Comparison of ENCODE assay signal across 24 cellular contexts in genomic region chr4:126191536-126191935, GRCh38.
DNase-seq lines count a peak whose midpoint lies in the region; ATAC-seq, FAIRE-seq and TF ChIP-seq lines count a peak whose summit lies in the region.
"Had no signal": no experiment of that assay in that cellular context is flagged by ENCODE, and none has a peak within 500 bp of the region (broad histone marks: within the 10 kb centered on the region; RNA-seq: fewer than 3 reads in every experiment).

No MANE protein-coding gene starts in this region.

- H2BK15ac ChIP-seq in H1 (ENCODE audit: low read length) = no peak overlapping the region

- no peak overlapping the region for H4K5ac ChIP-seq in H1 (ENCODE audit: insufficient read length, low read depth, low read length)

- no peaks in the 10 kb centered on the region for H4K20me1 ChIP-seq in H1 (replicated peaks in 1 of 2; ENCODE audit: control insufficient read depth in 1 of 2, insufficient read depth in 2 of 2, low read length in 2 of 2)
- H4K20me1 ChIP-seq: BLaER1 had no signal

- H2BK120ac ChIP-seq in H1 (replicated peaks; ENCODE audit: low read depth, low read length) (no peak overlapping the region), trophoblast cell (ENCODE audit: insufficient read depth, low read length, poor library complexity) (peak overlapping the region; percentile 85)

- H3K4me2 ChIP-seq in H1 (ENCODE audit: insufficient read depth in 1 of 2, low read depth in 2 of 2, low read length in 2 of 2) = no peak overlapping the region
- no peak overlapping the region for H3K4me2 ChIP-seq in trophoblast cell (ENCODE audit: low read length)
- H3K4me2 ChIP-seq: A549, BLaER1 had no signal

- H4K91ac ChIP-seq in H1 (replicated peaks; ENCODE audit: insufficient read length, low read length) (no peak overlapping the region), trophoblast cell (ENCODE audit: low read depth, low read length) (peak overlapping the region; percentile 82)

- H3K36me3 ChIP-seq in H1 (ENCODE audit: control insufficient read depth in 2 of 4, insufficient read depth in 4 of 4, low read length in 3 of 4) (no peaks in the 10 kb centered on the region; a peak in 1 of 8 replicates), trophoblast cell (ENCODE audit: control insufficient read depth in 1 of 2, insufficient read depth in 2 of 2, low read length in 2 of 2) (no peaks in the 10 kb centered on the region)
- H3K36me3 ChIP-seq: BE2C, BLaER1 had no signal

- no peak overlapping the region for H4K12ac ChIP-seq in trophoblast cell (ENCODE audit: low read depth, low read length)

- TF ChIP-seq CTCF in H1 (IDR thresholded peaks at IDR 0.05; ENCODE audit: control extremely low read depth in 1 of 3, insufficient read depth in 1 of 3, low read depth in 1 of 3, low read length in 3 of 3) (no peak), foreskin keratinocyte (conservative IDR thresholded peaks at IDR 0.05) (no peak)

- H3K27me3 ChIP-seq in H1 (replicated peaks in 1 of 4; ENCODE audit: control insufficient read depth in 3 of 4, extremely low read depth in 1 of 4, insufficient read depth in 3 of 4, low read length in 3 of 4) (no peaks in the 10 kb centered on the region), foreskin keratinocyte (no peaks in the 10 kb centered on the region), trophoblast cell (ENCODE audit: insufficient read depth, low read length) (no peaks in the 10 kb centered on the region)
- H3K27me3 ChIP-seq: BE2C, BLaER1 had no signal

- H3K4me3 ChIP-seq in H1 (ENCODE audit: extremely low read depth in 1 of 4, insufficient read depth in 2 of 4, low read depth in 3 of 4, low read length in 4 of 4) = no peak overlapping the region
- H3K4me3 ChIP-seq in trophoblast cell (ENCODE audit: low read depth, low read length) = no peak overlapping the region
- H3K4me3 ChIP-seq: A549, BLaER1, GM12878 had no signal

- in situ Hi-C loops in ACHN (cut with HindIII; ENCODE audit: low pct_ligation_motif_present, low pct_unique_long_range_greater_than_20kb, low sequenced_read_pairs) = no loop called here

- H3K14ac ChIP-seq in H1 (ENCODE audit: insufficient read length) = no peak overlapping the region
- H3K14ac ChIP-seq in trophoblast cell (ENCODE audit: low read length) = peak overlapping the region; percentile 62

- FAIRE-seq in H1 (lab: Jason Lieb, UNC) = no peak
- FAIRE-seq: A549, GM12878, GM12892, GM18507 had no signal

- ATAC-seq in foreskin keratinocyte (no peak), HG03097 (IDR thresholded peaks at IDR 0.05; ENCODE audit: low FRiP score, unreplicated experiment) (no peak), GM21367 (IDR thresholded peaks at IDR 0.05; ENCODE audit: unreplicated experiment) (no peak)
- ATAC-seq: A549, GM12878 had no signal

- H2AFZ ChIP-seq in H1 (ENCODE audit: low read length) (no peak overlapping the region), trophoblast cell (ENCODE audit: insufficient read depth, low read length, poor library complexity) (no peak overlapping the region)

- DNase-seq in ELF-1 (ENCODE audit: low read depth, low spot score) (peak; percentile 13), H1 (ENCODE audit: low read depth in 1 of 2, low spot score in 2 of 2) (no peak), foreskin keratinocyte (peak; percentile 11 to 14), trophoblast cell (no peak), ACHN (no peak)
- DNase-seq: BE2C; C1 segment of cervical spinal cord; CD4-positive, alpha-beta memory T cell; CD4-positive, CD25-positive, alpha-beta regulatory T cell; CD8-positive, alpha-beta memory T cell; COR-L47; DMS 273 treated with DMSO at 0.1 percent for 48 hours; DMS153; DMS53; DMS79; GDM1 had no signal

- H3K23ac ChIP-seq in H1 (ENCODE audit: insufficient read length) (no peak overlapping the region), trophoblast cell (ENCODE audit: low read length) (no peak overlapping the region)

- WGBS in H1 (ENCODE audit: extremely low coverage in 1 of 2, insufficient coverage in 1 of 2, insufficient read length in 1 of 2, insufficient replicate concordance in 2 of 2, low coverage in 1 of 2, low lambda C conversion rate in 2 of 2, missing lambda C conversion rate in 1 of 2), 2 experiments = 97% methylated on average over 2 of the region's 2 CpGs; no CpG with 5 or more reads in 1 of the 2 experiments
- WGBS in trophoblast cell (ENCODE audit: extremely low coverage, insufficient coverage, insufficient read length) = no CpG with 5 or more reads among the region's 2 CpGs

- no peak overlapping the region for H2BK20ac ChIP-seq in H1 (ENCODE audit: low read length)

- H3K79me1 ChIP-seq in H1 (ENCODE audit: low read depth, low read length) (no peaks in the 10 kb centered on the region), trophoblast cell (ENCODE audit: low read length) (peaks cover 9% of the 10 kb centered on the region)

- no peak for TF ChIP-seq POLR2A in H1 (IDR thresholded peaks at IDR 0.05; ENCODE audit: control extremely low read depth in 1 of 2, low read depth in 2 of 2, low read length in 2 of 2)

- no peak overlapping the region for H3K56ac ChIP-seq in H1 (replicated peaks; ENCODE audit: insufficient read length, low read depth, low read length)

- H3K18ac ChIP-seq in H1 (ENCODE audit: extremely low read depth, low read length) (no peak overlapping the region), trophoblast cell (ENCODE audit: low read length) (no peak overlapping the region)

- TF ChIP-seq RAD21 in H1 (IDR thresholded peaks at IDR 0.05 in 1 of 2, conservative IDR thresholded peaks at IDR 0.05 in 1 of 2; ENCODE audit: low read depth in 2 of 2, low read length in 2 of 2) = no peak

- H3K79me2 ChIP-seq in H1 (ENCODE audit: control insufficient read depth in 1 of 2, insufficient read depth in 2 of 2, low read length in 2 of 2) (no peaks in the 10 kb centered on the region), trophoblast cell (ENCODE audit: control insufficient read depth, insufficient read depth, low read length, poor library complexity) (no peaks in the 10 kb centered on the region)

- no peaks in the 10 kb centered on the region for H3K9me3 ChIP-seq in H1 (ENCODE audit: insufficient read depth in 2 of 2, low read depth in 1 of 2, low read length in 1 of 2)
- no peaks in the 10 kb centered on the region for H3K9me3 ChIP-seq in trophoblast cell (ENCODE audit: insufficient read depth, low read depth, low read length)
- H3K9me3 ChIP-seq: A549, BE2C, BLaER1 had no signal

- H2BK5ac ChIP-seq in H1 (ENCODE audit: low read depth, low read length) = no peak overlapping the region
- no peak overlapping the region for H2BK5ac ChIP-seq in trophoblast cell (ENCODE audit: low read depth, low read length, poor library complexity)

- H2BK12ac ChIP-seq in H1 (ENCODE audit: low read depth, low read length) (no peak overlapping the region), trophoblast cell (ENCODE audit: low read length) (peak overlapping the region; percentile 93)

- CTCF ChIA-PET in H1 (lab: Charles Lee; ENCODE audit: partially characterized antibody) = interaction anchor here (0.6 to 1.7 kb wide), 3 partner anchors 10 to 482 kb away, joined by 3 to 4 read pairs (median 4); no protein-coding TSS in a partner anchor

- H3K4ac ChIP-seq in H1 (replicated peaks; ENCODE audit: insufficient read length, low read depth, low read length) (no peak overlapping the region), trophoblast cell (ENCODE audit: low read depth, low read length) (peak overlapping the region; percentile 50)

- H2AK5ac ChIP-seq in H1 (ENCODE audit: low read depth, low read length) (no peak overlapping the region), trophoblast cell (ENCODE audit: low read length) (no peak overlapping the region)

- H3K4me1 ChIP-seq in H1 (replicated peaks in 1 of 4; ENCODE audit: control insufficient read depth in 3 of 4, insufficient read depth in 4 of 4, low read length in 3 of 4) (no peaks in the 10 kb centered on the region), foreskin keratinocyte (no peaks in the 10 kb centered on the region), trophoblast cell (ENCODE audit: control insufficient read depth in 1 of 2, insufficient read depth in 2 of 2, low read length in 2 of 2) (peaks cover 0 to 3% of the 10 kb centered on the region in 2 experiments)
- H3K4me1 ChIP-seq: A549, BE2C, BLaER1 had no signal

- no peak for TF ChIP-seq EP300 in H1 (IDR thresholded peaks at IDR 0.05; ENCODE audit: borderline replicate concordance in 1 of 2, low read depth in 2 of 2, low read length in 2 of 2)

- H4K8ac ChIP-seq in H1 (ENCODE audit: extremely low read depth, insufficient read depth, low read length) = 0 out of 2 replicates have a peak overlapping the region, but pooled peaks have one; percentile 35
- H4K8ac ChIP-seq in trophoblast cell (ENCODE audit: low read depth, low read length) = peak overlapping the region; percentile 69

- H3K27ac ChIP-seq in H1 (ENCODE audit: low read depth, low read length) = no peak overlapping the region
- H3K27ac ChIP-seq in foreskin keratinocyte = no peak overlapping the region
- H3K27ac ChIP-seq in trophoblast cell (ENCODE audit: low read depth, low read length) = peak overlapping the region; percentile 85
- H3K27ac ChIP-seq: 22Rv1, A549, BLaER1 had no signal

- H3K9ac ChIP-seq in H1 (replicated peaks in 1 of 4; ENCODE audit: extremely low read depth in 1 of 4, low read depth in 3 of 4, low read length in 3 of 4) (no peak overlapping the region), trophoblast cell (ENCODE audit: low read length) (no peak overlapping the region)
- H3K9ac ChIP-seq: BLaER1 had no signal

- no peaks in the 10 kb centered on the region for H3K23me2 ChIP-seq in H1 (ENCODE audit: low read depth, low read length)

- POLR2A ChIA-PET in H1 (lab: Charles Lee; ENCODE audit: partially characterized antibody) = no interaction called here

TF ChIP-seq in H1, 55 proteins besides CTCF, POLR2A, EP300 and RAD21:
- TF ChIP-seq SRF (IDR thresholded peaks at IDR 0.05; ENCODE audit: low read depth, low read length) = no peak
- no peak for TF ChIP-seq CREB1 (IDR thresholded peaks at IDR 0.05)
- TF ChIP-seq MAX (IDR thresholded peaks at IDR 0.05) = no peak

Comparison
In these comparisons a context has a peak if more than half of its experiments do, and no peak if none do; other contexts are left out.
1. DNase-seq: peak in ELF-1 (single experiment) and foreskin keratinocyte (2 of 2); none in H1 (0 of 2), trophoblast cell (0 of 2) and ACHN (single experiment).